Comparison of ENCODE assay signal across 8 cellular contexts in the genomic region with DNA sequence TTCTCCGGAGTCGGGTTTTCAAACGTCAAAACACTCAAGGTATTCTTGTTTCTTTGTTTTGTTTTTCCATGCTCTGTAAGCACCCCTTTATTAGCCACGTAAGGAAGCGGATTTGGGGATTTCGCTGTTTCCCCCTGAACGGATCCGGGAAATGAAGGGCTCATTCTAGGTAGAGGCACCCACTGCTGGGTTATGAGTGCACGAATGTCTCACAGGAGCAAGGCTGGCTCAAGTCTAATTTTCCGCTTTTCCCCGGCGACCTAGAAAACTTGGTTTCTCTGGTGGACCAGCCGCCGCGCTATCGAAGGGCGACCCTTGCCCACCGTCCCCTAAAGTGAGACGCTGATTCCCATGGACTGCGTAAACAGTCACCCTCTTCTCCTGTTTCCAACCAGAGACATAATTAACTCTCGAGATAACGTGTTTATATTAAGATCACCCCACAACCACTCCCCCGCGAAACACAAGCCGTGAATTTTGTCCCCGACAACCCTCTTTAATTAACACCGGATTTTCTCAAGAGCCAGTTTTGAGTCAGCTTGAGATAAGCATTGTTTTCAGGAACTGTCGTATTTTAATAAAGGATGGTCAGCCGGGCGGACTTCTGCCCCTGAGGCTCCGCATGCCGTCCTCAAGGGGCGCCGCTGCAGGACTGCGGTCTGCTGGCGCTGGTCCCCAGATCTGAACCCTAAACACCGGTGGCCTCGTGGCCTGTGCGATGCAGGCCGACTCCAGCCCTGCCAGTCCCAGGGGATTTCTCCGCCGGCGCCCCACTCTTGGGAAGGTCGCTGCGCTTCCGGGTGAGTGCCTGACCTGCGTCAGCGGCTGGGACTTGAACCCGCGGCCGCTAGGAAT. TPM values are rescaled to one million over a fixed set of nuclear protein-coding genes. Genes with fewer than 3 reads are reported as not detected.
DNase-seq lines count a peak whose midpoint lies in the region; ATAC-seq and TF ChIP-seq lines count a peak whose summit lies in the region.

No MANE protein-coding gene starts in this region.

- H3K4me1 ChIP-seq in esophagus squamous epithelium (peaks cover 0 to 18% (median 0%) of the 10 kb centered on the region in 3 donors), aorta (ENCODE audit: control insufficient read depth in 1 of 2, insufficient read depth in 2 of 2, low read length in 2 of 2) (no peaks in the 10 kb centered on the region)

- H3K9me3 ChIP-seq in esophagus squamous epithelium: no peaks in the 10 kb centered on the region
- H3K9me3 ChIP-seq in aorta (ENCODE audit: control insufficient read depth, low read length): peaks cover 7% of the 10 kb centered on the region

- TF ChIP-seq CTCF in AG09309 (IDR thresholded peaks at IDR 0.05; ENCODE audit: control insufficient read depth, insufficient read depth, low read depth, low read length, missing control alignments): peak; percentile 73
- TF ChIP-seq CTCF in esophagus squamous epithelium (IDR thresholded peaks at IDR 0.05): peak in 4 of 6 experiments; percentile 10 to 32 (median 26)

- H3K36me3 ChIP-seq in esophagus squamous epithelium (no peaks in the 10 kb centered on the region), aorta (ENCODE audit: control insufficient read depth in 1 of 2, insufficient read depth in 2 of 2, low read length in 1 of 2) (no peaks in the 10 kb centered on the region)

- H3K27ac ChIP-seq in esophagus squamous epithelium (peak overlapping the region; percentile 69 to 86 (median 79)), aorta (ENCODE audit: low read depth in 1 of 2, low read length in 2 of 2) (peak overlapping the region; percentile 7 to 46)

- peak; percentile 78 for ATAC-seq in aorta (ENCODE audit: low FRiP score)
- ATAC-seq in HG03045 (IDR thresholded peaks at IDR 0.05; ENCODE audit: unreplicated experiment): no peak
- ATAC-seq in GM19023 (IDR thresholded peaks at IDR 0.05; ENCODE audit: unreplicated experiment): no peak

- DNase-seq in AG09309 (ENCODE audit: low read depth) (no peak), LHCN-M2 (ENCODE audit: low read depth) (peak; percentile 16), esophagus squamous epithelium (lab: John Stamatoyannopoulos, UW) (no peak), mucosa of gallbladder (ENCODE audit: low spot score) (peak; percentile 34), aorta (peak; percentile 72 to 85), cerebellar nuclear complex (lab: John Stamatoyannopoulos, UW) (no peak)

- H3K4me3 ChIP-seq in AG09309 (ENCODE audit: control insufficient read depth, low read depth, low read length): peak overlapping the region; percentile 69
- H3K4me3 ChIP-seq in esophagus squamous epithelium: peak overlapping the region; percentile 26 to 60 (median 42)
- peak overlapping the region; percentile 43 to 76 for H3K4me3 ChIP-seq in aorta (ENCODE audit: low read length in 2 of 2)

- intact Hi-C loops in esophagus squamous epithelium (cut with DNase I) (no loop called here), aorta (cut with DNase I) (loop anchor here in 1 of 2 donors (5.0 kb wide), 2 partner anchors 164 to 244 kb away; no protein-coding TSS in a partner anchor)

- peaks cover 0 to 50% (median 0%) of the 10 kb centered on the region in 4 donors for H3K27me3 ChIP-seq in esophagus squamous epithelium
- H3K27me3 ChIP-seq in aorta (ENCODE audit: control insufficient read depth in 1 of 2, insufficient read depth in 2 of 2, low read length in 1 of 2): no peaks in the 10 kb centered on the region

- WGBS in esophagus squamous epithelium, 2 donors: 9 to 12% methylated on average over 27 to 38 of the region's 51 CpGs
- 1% methylated on average over 51 of the region's 51 CpGs for WGBS in aorta, 2 donors

- peak in 1 of 4 donors; percentile 16 for TF ChIP-seq POLR2A in esophagus squamous epithelium (IDR thresholded peaks at IDR 0.05)

RNA-seq across cellular contexts. Expression of a gene that starts 0.5 kb away (rescaled TPM):
- 0.23 and 0.26 TPM in 2 replicates for total RNA-seq in LHCN-M2 (2014; rRNA removed)
- 0.04 TPM for polyA plus RNA-seq in LHCN-M2 (2012)
- total RNA-seq in esophagus squamous epithelium: 10 to 100 TPM in 2 of 4 donors, 1 to 10 TPM in 1, under 1 TPM in 1; 0.68 to 11.6 (median 6.0) TPM
- 33.3 TPM for total RNA-seq in mucosa of gallbladder
- total RNA-seq in aorta: 100 to 1,000 TPM in 1 of 2 donors, 10 to 100 TPM in 1; 47.9 to 157 TPM
- polyA plus RNA-seq in aorta: 1 to 10 TPM in 1 of 2 donors, under 1 TPM in 1; 0.69 to 1.1 TPM

Comparison
In these comparisons a context has a peak if more than half of its experiments do, and no peak if none do; other contexts are left out.
1. DNase-seq: peak in LHCN-M2 (single experiment), mucosa of gallbladder (single experiment) and aorta (2 of 2); none in AG09309 (single experiment), esophagus squamous epithelium (single experiment) and cerebellar nuclear complex (0 of 2).
2. Peak in every context shown above with its lines, with median percentiles within 50 percentile points of each other: H3K4me3 ChIP-seq.